ENCODE assay signal across 8 cellular contexts in genomic region chr14:73755434-73756014, GRCh38. TPM values are rescaled to one million over a fixed set of nuclear protein-coding genes. Genes with fewer than 3 reads are reported as not detected.
DNase-seq lines count a peak whose midpoint lies in the region; ATAC-seq and TF ChIP-seq lines count a peak whose summit lies in the region.

No MANE protein-coding gene starts in this region.

- no peaks in the 10 kb centered on the region for H3K27me3 ChIP-seq in HL-60 (ENCODE audit: insufficient read depth, poor library complexity, severe bottlenecking)
- H3K27me3 ChIP-seq in lung (ENCODE audit: control insufficient read depth, insufficient read depth), result no peaks in the 10 kb centered on the region
- no peaks in the 10 kb centered on the region for H3K27me3 ChIP-seq in upper lobe of right lung

- TF ChIP-seq CTCF in AG04449 (IDR thresholded peaks at IDR 0.05; ENCODE audit: insufficient read depth, low read length, missing control alignments) (no peak), HL-60 (IDR thresholded peaks at IDR 0.05; ENCODE audit: insufficient read depth, low read length) (no peak), lung (IDR thresholded peaks at IDR 0.05; ENCODE audit: control extremely low read depth, extremely low read depth) (no peak), upper lobe of right lung (IDR thresholded peaks at IDR 0.05) (no peak)

- peaks cover 54 to 67% of the 10 kb centered on the region in 2 donors for H3K4me1 ChIP-seq in lung (ENCODE audit: control insufficient read depth in 2 of 2, insufficient read depth in 2 of 2, low read length in 2 of 2)
- peaks cover 83% of the 10 kb centered on the region for H3K4me1 ChIP-seq in upper lobe of right lung

- H3K4me3 ChIP-seq in AG04449 (ENCODE audit: low read depth, low read length) (peak overlapping the region; percentile 38; the same call in 1 of the 2 replicates), HL-60 (replicated peaks; ENCODE audit: insufficient read depth, low read length) (0 out of 2 replicates have a peak overlapping the region, but pooled peaks have one; percentile 6), lung (no peak overlapping the region), upper lobe of right lung (peak overlapping the region; percentile 23)

- POLR2A ChIA-PET in AG04449 (lab: Yijun Ruan, JAX), result interaction anchor here (1.0 to 1.2 kb wide), 3 partner anchors 9 to 31 kb away, joined by 3 to 4 read pairs (median 3); no protein-coding TSS in a partner anchor

- CTCF ChIA-PET in AG04449 (lab: Yijun Ruan, JAX), result interaction anchor here (0.6 to 4.9 kb wide), 9 partner anchors 9 to 96 kb away, joined by 3 to 35 read pairs (median 7); partner anchors contain the start of gene PTGR2

- DNase-seq in AG04449 (ENCODE audit: low read depth, low spot score) (no peak), HL-60 (ENCODE audit: low read depth in 1 of 2, low spot score in 1 of 2) (no peak), astrocyte of the hippocampus (ENCODE audit: low read depth, low spot score) (peak; percentile 26), lung (ENCODE audit: low spot score) (no peak), upper lobe of right lung (peak; percentile 78), ACHN (no peak), A172 (ENCODE audit: low spot score) (no peak)

- WGBS in lung, 2 donors, result 9 to 17% methylated on average over 5 of the region's 5 CpGs

- intact Hi-C loops in upper lobe of right lung (cut with DNase I), result no loop called here

- H3K36me3 ChIP-seq in lung (ENCODE audit: control insufficient read depth in 2 of 2, insufficient read depth in 2 of 2, low read length in 2 of 2) (no peaks in the 10 kb centered on the region), upper lobe of right lung (no peaks in the 10 kb centered on the region)

- H3K27ac ChIP-seq in HL-60 (replicated peaks), result peak overlapping the region; percentile 95
- peak overlapping the region; percentile 85 to 91 for H3K27ac ChIP-seq in lung (ENCODE audit: low read depth in 1 of 2, low read length in 1 of 2)
- H3K27ac ChIP-seq in upper lobe of right lung, result peak overlapping the region; percentile 98

- no peaks in the 10 kb centered on the region for H3K9me3 ChIP-seq in lung (ENCODE audit: control insufficient read depth in 2 of 2, insufficient read depth in 1 of 2, low read length in 1 of 2)
- H3K9me3 ChIP-seq in upper lobe of right lung, result no peaks in the 10 kb centered on the region

- no peak for ATAC-seq in lung (ENCODE audit: insufficient read depth, low FRiP score)
- ATAC-seq in upper lobe of right lung, result no peak
- ATAC-seq in HG03439 (IDR thresholded peaks at IDR 0.05; ENCODE audit: unreplicated experiment), result no peak

- in situ Hi-C loops in ACHN (cut with HindIII; ENCODE audit: low pct_ligation_motif_present, low pct_unique_long_range_greater_than_20kb, low sequenced_read_pairs), result no loop called here

RNA-seq across cellular contexts. Expression of gene PNMA1, which starts 41.3 kb away (rescaled TPM):
- total RNA-seq in lung (10 to 100 TPM; 31.9 to 34.1 TPM), upper lobe of right lung (22.0 TPM)
- polyA plus RNA-seq in lung, result 10 to 100 TPM; 11.0 to 19.6 TPM
- 35.1 and 36.0 TPM in 2 replicates for total RNA-seq in A172 (2014; rRNA removed; shearing (Covaris generic))

Comparison
In these comparisons a context has a peak if more than half of its experiments do, and no peak if none do; other contexts are left out.
1. DNase-seq: peak in astrocyte of the hippocampus (single experiment) and upper lobe of right lung (single experiment); none in AG04449 (single experiment), HL-60 (0 of 2), lung (single experiment), ACHN (single experiment) and A172 (single experiment).
2. Peak in every context shown above with its lines, with median percentiles within 50 percentile points of each other: H3K27ac ChIP-seq.